Comparison of ENCODE assay signal across 14 cellular contexts in genomic region chr17:1170739-1171138, GRCh38. TPM values are rescaled to one million over a fixed set of nuclear protein-coding genes. Genes with fewer than 3 reads are reported as not detected.
DNase-seq lines count a peak whose midpoint lies in the region; ATAC-seq and TF ChIP-seq lines count a peak whose summit lies in the region.
"Had no signal": no experiment of that assay in that cellular context is flagged by ENCODE, and none has a peak within 500 bp of the region (broad histone marks: within the 10 kb centered on the region; RNA-seq: fewer than 3 reads in every experiment).

No MANE protein-coding gene starts in this region.

- H3K27ac ChIP-seq in AG04450 (ENCODE audit: low read depth, low read length): no peak overlapping the region
- H3K27ac ChIP-seq in PC-9: no peak overlapping the region
- H3K27ac ChIP-seq in foreskin keratinocyte: no peak overlapping the region
- H3K27ac ChIP-seq: pancreas had no signal

- H3K27me3 ChIP-seq in AG04450 (ENCODE audit: control insufficient read depth, insufficient read depth, low read length) (no peaks in the 10 kb centered on the region), PC-9 (ENCODE audit: insufficient read depth, low read depth) (no peaks in the 10 kb centered on the region), foreskin keratinocyte (no peaks in the 10 kb centered on the region)
- H3K27me3 ChIP-seq: pancreas had no signal

- H2AFZ ChIP-seq in PC-9: no peak overlapping the region

- CTCF ChIA-PET in AG04450 (lab: Charles Lee): interaction anchor here (1.5 kb wide), 1 partner anchor 16 kb away, joined by 4 read pairs; no protein-coding TSS in a partner anchor
- CTCF ChIA-PET in PC-9 (lab: Charles Lee): no interaction called here

- ATAC-seq in foreskin keratinocyte (no peak), HG03135 (IDR thresholded peaks at IDR 0.05; ENCODE audit: unreplicated experiment) (no peak)
- ATAC-seq: pancreas had no signal

- H3K4me2 ChIP-seq in PC-9: no peak overlapping the region

- no peaks in the 10 kb centered on the region for H3F3A ChIP-seq in PC-9 (ENCODE audit: insufficient read depth, low read depth)

- TF ChIP-seq CTCF in AG04450 (IDR thresholded peaks at IDR 0.05; ENCODE audit: low read depth, low read length) (peak; percentile 25; the same call in 1 of the 2 replicates), GM12875 (IDR thresholded peaks at IDR 0.05; ENCODE audit: borderline replicate concordance, insufficient read depth, low read depth, low read length) (peak; percentile 44; the same call in 1 of the 2 replicates), PC-9 (conservative IDR thresholded peaks at IDR 0.05) (peak; percentile 37; the same call in 1 of the 2 replicates), foreskin keratinocyte (conservative IDR thresholded peaks at IDR 0.05) (peak; percentile 28)

- no peaks in the 10 kb centered on the region for H3K36me3 ChIP-seq in PC-9 (ENCODE audit: low read depth)
- H3K36me3 ChIP-seq: pancreas had no signal

- BruUV-seq in PC-9 (replicated peaks; lab: Mats Ljungman, UMichigan): no TSS peak

- intact Hi-C loops in PC-9 (cut with micrococcal nuclease; ENCODE audit: unreplicated experiment): no loop called here

- H4K20me1 ChIP-seq in PC-9 (ENCODE audit: insufficient read depth): peaks cover 9% of the 10 kb centered on the region; the same call in 1 of the 2 replicates

- H3K4me3 ChIP-seq in AG04450 (ENCODE audit: low read depth, low read length): no peak overlapping the region
- H3K4me3 ChIP-seq in GM12875 (ENCODE audit: low read depth, low read length): no peak overlapping the region
- no peak overlapping the region for H3K4me3 ChIP-seq in PC-9
- H3K4me3 ChIP-seq: pancreas had no signal

- no peaks in the 10 kb centered on the region; the same call in 1 of the 2 replicates for H3K9me3 ChIP-seq in AG04450 (ENCODE audit: control insufficient read depth, insufficient read depth, low read length)
- no peaks in the 10 kb centered on the region for H3K9me3 ChIP-seq in PC-9 (ENCODE audit: insufficient read depth, low read depth)
- H3K9me3 ChIP-seq: pancreas had no signal

- POLR2A ChIA-PET in AG04450 (lab: Yijun Ruan, JAX): no interaction called here
- POLR2A ChIA-PET in PC-9 (lab: Charles Lee; ENCODE audit: unreplicated experiment): no interaction called here

- no peak for DNase-seq in AG04450 (ENCODE audit: low read depth, low spot score)
- peak in 1 of 2 experiments; percentile 18 for DNase-seq in PC-9
- DNase-seq in foreskin keratinocyte: no peak
- DNase-seq in DMS53 (lab: John Stamatoyannopoulos, UW): no peak
- DNase-seq in T-helper 1 cell: no peak
- no peak for DNase-seq in amygdala (lab: John Stamatoyannopoulos, UW)
- DNase-seq: activated CD4-positive, CD25-positive, alpha-beta regulatory T cell treated with anti-CD3 and anti-CD28 coated beads, Interleukin-2, amount 50 U/mL, for 72 hours; KG1; kidney glomerular epithelial cell; NCI-H146; NCI-H510A; pancreas had no signal

- H3K9me2 ChIP-seq in PC-9 (ENCODE audit: insufficient read depth): no peaks in the 10 kb centered on the region

- no peaks in the 10 kb centered on the region for H3K4me1 ChIP-seq in PC-9 (replicated peaks; ENCODE audit: insufficient read depth)
- H3K4me1 ChIP-seq in foreskin keratinocyte: no peaks in the 10 kb centered on the region
- H3K4me1 ChIP-seq: pancreas had no signal

- H3K79me2 ChIP-seq in PC-9 (ENCODE audit: low read depth): no peaks in the 10 kb centered on the region

RNA-seq across cellular contexts. Expression of gene ABR, which starts 9.0 kb away (rescaled TPM):
- 64.3 and 71.2 TPM in 2 replicates for polyA plus RNA-seq in AG04450 (2011; rRNA removed)
- polyA minus RNA-seq in AG04450 (2011; rRNA and poly(A)+ RNA removed): 94.2 and 133 TPM in 2 replicates
- 76.0 and 84.4 TPM in 2 replicates for total RNA-seq in PC-9 (2021)
- total RNA-seq in foreskin keratinocyte: 41.3 and 60.1 TPM in 2 replicates
- 23.1 and 31.7 TPM in 2 replicates for polyA plus RNA-seq in foreskin keratinocyte
